Comparison of ENCODE assay signal across 1 cellular context in the genomic region with DNA sequence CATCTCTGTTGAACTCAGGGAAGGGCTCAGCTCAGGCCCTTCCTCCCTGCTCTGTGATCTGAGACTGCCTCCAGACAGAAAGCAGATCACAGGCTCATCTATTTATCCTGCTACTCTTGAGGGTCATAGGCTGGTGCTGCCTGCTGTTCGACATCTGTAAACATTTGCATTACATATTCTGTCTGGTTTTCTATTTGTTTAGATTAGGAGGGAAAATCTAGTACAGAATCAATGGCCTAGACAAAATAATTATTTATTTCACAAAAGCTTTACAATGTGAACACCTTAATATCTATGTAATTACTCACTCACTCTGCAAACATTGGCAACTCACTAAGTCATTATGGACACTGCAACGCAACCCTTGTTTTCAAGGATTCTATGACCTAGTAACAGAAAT.
TF ChIP-seq lines count a peak whose summit lies in the region.

No MANE protein-coding gene starts in this region.

TF ChIP-seq in WTC11, 78 proteins besides CTCF, POLR2A, EP300 and RAD21:
- TF ChIP-seq, protein P1, sequence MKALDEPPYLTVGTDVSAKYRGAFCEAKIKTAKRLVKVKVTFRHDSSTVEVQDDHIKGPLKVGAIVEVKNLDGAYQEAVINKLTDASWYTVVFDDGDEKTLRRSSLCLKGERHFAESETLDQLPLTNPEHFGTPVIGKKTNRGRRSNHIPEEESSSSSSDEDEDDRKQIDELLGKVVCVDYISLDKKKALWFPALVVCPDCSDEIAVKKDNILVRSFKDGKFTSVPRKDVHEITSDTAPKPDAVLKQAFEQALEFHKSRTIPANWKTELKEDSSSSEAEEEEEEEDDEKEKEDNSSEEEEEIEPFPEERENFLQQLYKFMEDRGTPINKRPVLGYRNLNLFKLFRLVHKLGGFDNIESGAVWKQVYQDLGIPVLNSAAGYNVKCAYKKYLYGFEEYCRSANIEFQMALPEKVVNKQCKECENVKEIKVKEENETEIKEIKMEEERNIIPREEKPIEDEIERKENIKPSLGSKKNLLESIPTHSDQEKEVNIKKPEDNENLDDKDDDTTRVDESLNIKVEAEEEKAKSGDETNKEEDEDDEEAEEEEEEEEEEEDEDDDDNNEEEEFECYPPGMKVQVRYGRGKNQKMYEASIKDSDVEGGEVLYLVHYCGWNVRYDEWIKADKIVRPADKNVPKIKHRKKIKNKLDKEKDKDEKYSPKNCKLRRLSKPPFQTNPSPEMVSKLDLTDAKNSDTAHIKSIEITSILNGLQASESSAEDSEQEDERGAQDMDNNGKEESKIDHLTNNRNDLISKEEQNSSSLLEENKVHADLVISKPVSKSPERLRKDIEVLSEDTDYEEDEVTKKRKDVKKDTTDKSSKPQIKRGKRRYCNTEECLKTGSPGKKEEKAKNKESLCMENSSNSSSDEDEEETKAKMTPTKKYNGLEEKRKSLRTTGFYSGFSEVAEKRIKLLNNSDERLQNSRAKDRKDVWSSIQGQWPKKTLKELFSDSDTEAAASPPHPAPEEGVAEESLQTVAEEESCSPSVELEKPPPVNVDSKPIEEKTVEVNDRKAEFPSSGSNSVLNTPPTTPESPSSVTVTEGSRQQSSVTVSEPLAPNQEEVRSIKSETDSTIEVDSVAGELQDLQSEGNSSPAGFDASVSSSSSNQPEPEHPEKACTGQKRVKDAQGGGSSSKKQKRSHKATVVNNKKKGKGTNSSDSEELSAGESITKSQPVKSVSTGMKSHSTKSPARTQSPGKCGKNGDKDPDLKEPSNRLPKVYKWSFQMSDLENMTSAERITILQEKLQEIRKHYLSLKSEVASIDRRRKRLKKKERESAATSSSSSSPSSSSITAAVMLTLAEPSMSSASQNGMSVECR (CRISPR knock-in tag; IDR thresholded peaks at IDR 0.05; ENCODE audit: borderline replicate concordance), result no peak
TF ChIP-seq in WTC11: peak in this region for 0.
